1 cellular context compared by ENCODE assay signal in genomic region chr7:100015232-100016208, GRCh38.
TF ChIP-seq lines count a peak whose summit lies in the region.

Gene ZKSCAN1, plus strand, starts transcription at chr7:100015596. Its CDS starts 7,911 bp downstream, at chr7:100023507.

TF ChIP-seq in K562, 482 proteins besides CTCF, POLR2A, EP300 and RAD21 (continued from another document and continues in another):
- TF ChIP-seq ZNF740 (CRISPR knock-in tag; IDR thresholded peaks at IDR 0.05) = peak; percentile 72; the same call in 1 of the 2 replicates
- peak in 1 of 2 experiments; percentile 44; a peak in 1 of 4 replicates for TF ChIP-seq ZNF740 (tag; IDR thresholded peaks at IDR 0.05)
- no peak for TF ChIP-seq CAMTA2 (CRISPR knock-in tag; conservative IDR thresholded peaks at IDR 0.05)
- no peak for TF ChIP-seq PHB2 (IDR thresholded peaks at IDR 0.05; ENCODE audit: low read depth)
- TF ChIP-seq TFAP4 (CRISPR knock-in tag; IDR thresholded peaks at IDR 0.05; ENCODE audit: borderline replicate concordance) = peak; percentile 45; the same call in 1 of the 2 replicates
- peak; percentile 88 for TF ChIP-seq SUPT5H (IDR thresholded peaks at IDR 0.05)
- no peak for TF ChIP-seq HINFP (tag; conservative IDR thresholded peaks at IDR 0.05; ENCODE audit: low read depth)
- TF ChIP-seq CCNT2 (IDR thresholded peaks at IDR 0.05; ENCODE audit: borderline replicate concordance, extremely low read depth, insufficient read length, low read depth, low read length) = peak; percentile 20
- peak; percentile 66; the same call in 1 of the 2 replicates for TF ChIP-seq MTA3 (IDR thresholded peaks at IDR 0.05; ENCODE audit: borderline replicate concordance)
- TF ChIP-seq GTF2A2 (tag; IDR thresholded peaks at IDR 0.05) = peak; percentile 70
- TF ChIP-seq MECOM (CRISPR knock-in tag; IDR thresholded peaks at IDR 0.05) = no peak
- TF ChIP-seq ATF4 (CRISPR knock-in tag; IDR thresholded peaks at IDR 0.05) = no peak
- TF ChIP-seq ZNF324 (CRISPR knock-in tag; IDR thresholded peaks at IDR 0.05) = no peak
- TF ChIP-seq CBFB (CRISPR knock-in tag; IDR thresholded peaks at IDR 0.05) = no peak
- 0 out of 2 replicates have a peak, but pooled peaks have one; percentile 5 for TF ChIP-seq NFRKB (IDR thresholded peaks at IDR 0.05; ENCODE audit: low read depth)
- no peak for TF ChIP-seq ID3 (CRISPR knock-in tag; IDR thresholded peaks at IDR 0.05)
- no peak for TF ChIP-seq ID3 (tag; IDR thresholded peaks at IDR 0.05)
- TF ChIP-seq ZNF318 (IDR thresholded peaks at IDR 0.05; ENCODE audit: borderline replicate concordance in 1 of 2, low read depth in 1 of 2) = no peak
- peak; percentile 54 for TF ChIP-seq RBBP5 (IDR thresholded peaks at IDR 0.05; ENCODE audit: borderline replicate concordance, insufficient read depth, low read length, poor library complexity, severe bottlenecking)
- 0 out of 2 replicates have a peak, but pooled peaks have one; percentile 6 for TF ChIP-seq EGR1 (conservative IDR thresholded peaks at IDR 0.05)
- no peak for TF ChIP-seq KLF10 (CRISPR knock-in tag; IDR thresholded peaks at IDR 0.05)
- no peak for TF ChIP-seq RREB1 (CRISPR knock-in tag; IDR thresholded peaks at IDR 0.05)
- 0 out of 2 replicates have a peak, but pooled peaks have one; percentile 54 for TF ChIP-seq ZNF431 (CRISPR knock-in tag; IDR thresholded peaks at IDR 0.05)
- no peak for TF ChIP-seq ARID2 (IDR thresholded peaks at IDR 0.05)
- TF ChIP-seq AFF1 (IDR thresholded peaks at IDR 0.05; ENCODE audit: low read depth in 1 of 2, partially characterized antibody in 2 of 2) = no peak
- no peak for TF ChIP-seq POLR3G (IDR thresholded peaks at IDR 0.05; ENCODE audit: extremely low read depth, insufficient read length, insufficient replicate concordance)
- TF ChIP-seq PKNOX1 (IDR thresholded peaks at IDR 0.05) = peak; percentile 58
- no peak for TF ChIP-seq ZNF134 (CRISPR knock-in tag; conservative IDR thresholded peaks at IDR 0.05)
- TF ChIP-seq ZNF184 (CRISPR knock-in tag; IDR thresholded peaks at IDR 0.05) = peak; percentile 4; the same call in 1 of the 2 replicates
- peak; percentile 92 for TF ChIP-seq JUN (IDR thresholded peaks at IDR 0.05; ENCODE audit: borderline replicate concordance, low read depth, low read length)
- peak; percentile 42; the same call in 1 of the 2 replicates for TF ChIP-seq JUN (CRISPR knock-in tag; IDR thresholded peaks at IDR 0.05; ENCODE audit: borderline replicate concordance)
- TF ChIP-seq MCM3 (IDR thresholded peaks at IDR 0.05) = no peak
